Comparison of ENCODE assay signal across 8 cellular contexts in the genomic region with DNA sequence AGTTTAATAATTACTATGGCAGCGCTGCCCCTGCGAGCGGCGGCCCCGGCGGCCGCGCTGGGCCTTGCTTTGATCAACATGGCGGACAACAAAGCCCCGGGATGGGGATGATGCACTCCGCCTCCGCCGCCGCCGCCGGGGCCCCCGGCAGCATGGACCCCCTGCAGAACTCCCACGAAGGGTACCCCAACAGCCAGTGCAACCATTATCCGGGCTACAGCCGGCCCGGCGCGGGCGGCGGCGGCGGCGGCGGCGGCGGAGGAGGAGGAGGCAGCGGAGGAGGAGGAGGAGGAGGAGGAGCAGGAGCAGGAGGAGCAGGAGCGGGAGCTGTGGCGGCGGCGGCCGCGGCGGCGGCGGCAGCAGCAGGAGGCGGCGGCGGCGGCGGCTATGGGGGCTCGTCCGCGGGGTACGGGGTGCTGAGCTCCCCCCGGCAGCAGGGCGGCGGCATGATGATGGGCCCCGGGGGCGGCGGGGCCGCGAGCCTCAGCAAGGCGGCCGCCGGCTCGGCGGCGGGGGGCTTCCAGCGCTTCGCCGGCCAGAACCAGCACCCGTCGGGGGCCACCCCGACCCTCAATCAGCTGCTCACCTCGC. TPM values are rescaled to one million over a fixed set of nuclear protein-coding genes. Genes with fewer than 3 reads are reported as not detected.
A peak's percentile ranks its signal among the peaks of the same experiment; 100 is the strongest.
DNase-seq lines count a peak whose midpoint lies in the region; ATAC-seq and TF ChIP-seq lines count a peak whose summit lies in the region.

No MANE protein-coding gene starts in this region.

- H3K27me3 ChIP-seq in MG63 (no peaks in the 10 kb centered on the region), ectodermal cell (ENCODE audit: control insufficient read depth, insufficient read depth, low read length, poor library complexity, severe bottlenecking) (no peaks in the 10 kb centered on the region)

- H3K36me3 ChIP-seq in MG63 (no peaks in the 10 kb centered on the region), ectodermal cell (ENCODE audit: control insufficient read depth, insufficient read depth, low read length) (no peaks in the 10 kb centered on the region), mesodermal cell (ENCODE audit: control insufficient read depth, insufficient read depth, low read length) (no peaks in the 10 kb centered on the region)

- H3K27ac ChIP-seq in ectodermal cell (ENCODE audit: insufficient read depth, low read depth, low read length, poor library complexity, severe bottlenecking) (peak overlapping the region; percentile 91), mesodermal cell (ENCODE audit: low read depth, low read length, severe bottlenecking) (peak overlapping the region; percentile 86)

- no peak for ATAC-seq in GM18868 (IDR thresholded peaks at IDR 0.05; ENCODE audit: unreplicated experiment)

- DNase-seq in MG63, result peak; percentile 64
- DNase-seq in activated CD4-positive, alpha-beta T cell treated with anti-CD3 and anti-CD28 coated beads, Interleukin-2, amount 50 U/mL, for 1 hour, result peak; percentile 41
- DNase-seq in stimulated activated CD8-positive, alpha-beta memory T cell treated with anti-CD3 and anti-CD28 coated beads, Interleukin-15, amount 100 ng/mL, for 4 hours (ENCODE audit: low read depth in 2 of 2), result peak; percentile 9 to 37
- no peak for DNase-seq in COLO829 (ENCODE audit: low spot score)

- peaks cover 28% of the 10 kb centered on the region for H3K4me1 ChIP-seq in ectodermal cell (ENCODE audit: control insufficient read depth, insufficient read depth, low read length)
- peaks cover 11% of the 10 kb centered on the region for H3K4me1 ChIP-seq in mesodermal cell (ENCODE audit: control insufficient read depth, insufficient read depth, low read length, poor library complexity, severe bottlenecking)

- peak overlapping the region; percentile 68 for H3K4me3 ChIP-seq in MG63
- peak overlapping the region; percentile 67 for H3K4me3 ChIP-seq in ectodermal cell (ENCODE audit: insufficient read depth, low read depth, low read length)
- peak overlapping the region; percentile 70 for H3K4me3 ChIP-seq in mesodermal cell (ENCODE audit: extremely low read depth, insufficient read depth, low read length, poor library complexity, severe bottlenecking)

- 0% methylated on average over 57 to 71 of the region's 71 CpGs for WGBS in ectodermal cell, 2 experiments
- 0 to 1% methylated on average over 15 to 27 of the region's 71 CpGs for WGBS in mesodermal cell (ENCODE audit: insufficient coverage in 2 of 2), 2 experiments

- no peaks in the 10 kb centered on the region for H3K9me3 ChIP-seq in MG63
- no peaks in the 10 kb centered on the region for H3K9me3 ChIP-seq in ectodermal cell (ENCODE audit: control insufficient read depth, low read length)
- no peaks in the 10 kb centered on the region for H3K9me3 ChIP-seq in mesodermal cell (ENCODE audit: control insufficient read depth, low read length)

- TF ChIP-seq POLR2A in GM15510 (IDR thresholded peaks at IDR 0.05; ENCODE audit: borderline replicate concordance, extremely low read depth, insufficient read length), result peak; percentile 21

RNA-seq across cellular contexts. Expression of a gene that starts 1.5 kb away (rescaled TPM):
- total RNA-seq in MG63 (2014; rRNA removed; shearing (Covaris generic); ENCODE audit: low replicate concordance), result 9.2 and 9.9 TPM in 2 replicates
- polyA plus RNA-seq in ectodermal cell (2013, experiment 1 of 4), result 56.1 TPM
- 62.2 TPM for polyA plus RNA-seq in ectodermal cell (2013, experiment 2 of 4)
- 44.9 TPM for polyA plus RNA-seq in ectodermal cell (2013, experiment 3 of 4)
- polyA plus RNA-seq in ectodermal cell (2013, experiment 4 of 4), result 48.6 TPM
- polyA plus RNA-seq in mesodermal cell (2013, experiment 1 of 2), result 45.9 TPM
- 43.6 TPM for polyA plus RNA-seq in mesodermal cell (2013, experiment 2 of 2)
